Comparison of ENCODE assay signal across 1 cellular context in genomic region chr15:29064290-29064689, GRCh38.
TF ChIP-seq lines count a peak whose summit lies in the region.

No MANE protein-coding gene starts in this region.

TF ChIP-seq in GM23338, 12 proteins besides CTCF, POLR2A, EP300 and RAD21 (continued from another document):
- TF ChIP-seq, protein P1, sequence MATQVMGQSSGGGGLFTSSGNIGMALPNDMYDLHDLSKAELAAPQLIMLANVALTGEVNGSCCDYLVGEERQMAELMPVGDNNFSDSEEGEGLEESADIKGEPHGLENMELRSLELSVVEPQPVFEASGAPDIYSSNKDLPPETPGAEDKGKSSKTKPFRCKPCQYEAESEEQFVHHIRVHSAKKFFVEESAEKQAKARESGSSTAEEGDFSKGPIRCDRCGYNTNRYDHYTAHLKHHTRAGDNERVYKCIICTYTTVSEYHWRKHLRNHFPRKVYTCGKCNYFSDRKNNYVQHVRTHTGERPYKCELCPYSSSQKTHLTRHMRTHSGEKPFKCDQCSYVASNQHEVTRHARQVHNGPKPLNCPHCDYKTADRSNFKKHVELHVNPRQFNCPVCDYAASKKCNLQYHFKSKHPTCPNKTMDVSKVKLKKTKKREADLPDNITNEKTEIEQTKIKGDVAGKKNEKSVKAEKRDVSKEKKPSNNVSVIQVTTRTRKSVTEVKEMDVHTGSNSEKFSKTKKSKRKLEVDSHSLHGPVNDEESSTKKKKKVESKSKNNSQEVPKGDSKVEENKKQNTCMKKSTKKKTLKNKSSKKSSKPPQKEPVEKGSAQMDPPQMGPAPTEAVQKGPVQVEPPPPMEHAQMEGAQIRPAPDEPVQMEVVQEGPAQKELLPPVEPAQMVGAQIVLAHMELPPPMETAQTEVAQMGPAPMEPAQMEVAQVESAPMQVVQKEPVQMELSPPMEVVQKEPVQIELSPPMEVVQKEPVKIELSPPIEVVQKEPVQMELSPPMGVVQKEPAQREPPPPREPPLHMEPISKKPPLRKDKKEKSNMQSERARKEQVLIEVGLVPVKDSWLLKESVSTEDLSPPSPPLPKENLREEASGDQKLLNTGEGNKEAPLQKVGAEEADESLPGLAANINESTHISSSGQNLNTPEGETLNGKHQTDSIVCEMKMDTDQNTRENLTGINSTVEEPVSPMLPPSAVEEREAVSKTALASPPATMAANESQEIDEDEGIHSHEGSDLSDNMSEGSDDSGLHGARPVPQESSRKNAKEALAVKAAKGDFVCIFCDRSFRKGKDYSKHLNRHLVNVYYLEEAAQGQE (IDR thresholded peaks at IDR 0.05; ENCODE audit: unreplicated experiment): no peak
- no peak for TF ChIP-seq POLR2AphosphoS5 (IDR thresholded peaks at IDR 0.05; ENCODE audit: low read depth)
- no peak for TF ChIP-seq EZH2phosphoT487 (IDR thresholded peaks at IDR 0.05; ENCODE audit: unreplicated experiment)
- TF ChIP-seq, protein P2, sequence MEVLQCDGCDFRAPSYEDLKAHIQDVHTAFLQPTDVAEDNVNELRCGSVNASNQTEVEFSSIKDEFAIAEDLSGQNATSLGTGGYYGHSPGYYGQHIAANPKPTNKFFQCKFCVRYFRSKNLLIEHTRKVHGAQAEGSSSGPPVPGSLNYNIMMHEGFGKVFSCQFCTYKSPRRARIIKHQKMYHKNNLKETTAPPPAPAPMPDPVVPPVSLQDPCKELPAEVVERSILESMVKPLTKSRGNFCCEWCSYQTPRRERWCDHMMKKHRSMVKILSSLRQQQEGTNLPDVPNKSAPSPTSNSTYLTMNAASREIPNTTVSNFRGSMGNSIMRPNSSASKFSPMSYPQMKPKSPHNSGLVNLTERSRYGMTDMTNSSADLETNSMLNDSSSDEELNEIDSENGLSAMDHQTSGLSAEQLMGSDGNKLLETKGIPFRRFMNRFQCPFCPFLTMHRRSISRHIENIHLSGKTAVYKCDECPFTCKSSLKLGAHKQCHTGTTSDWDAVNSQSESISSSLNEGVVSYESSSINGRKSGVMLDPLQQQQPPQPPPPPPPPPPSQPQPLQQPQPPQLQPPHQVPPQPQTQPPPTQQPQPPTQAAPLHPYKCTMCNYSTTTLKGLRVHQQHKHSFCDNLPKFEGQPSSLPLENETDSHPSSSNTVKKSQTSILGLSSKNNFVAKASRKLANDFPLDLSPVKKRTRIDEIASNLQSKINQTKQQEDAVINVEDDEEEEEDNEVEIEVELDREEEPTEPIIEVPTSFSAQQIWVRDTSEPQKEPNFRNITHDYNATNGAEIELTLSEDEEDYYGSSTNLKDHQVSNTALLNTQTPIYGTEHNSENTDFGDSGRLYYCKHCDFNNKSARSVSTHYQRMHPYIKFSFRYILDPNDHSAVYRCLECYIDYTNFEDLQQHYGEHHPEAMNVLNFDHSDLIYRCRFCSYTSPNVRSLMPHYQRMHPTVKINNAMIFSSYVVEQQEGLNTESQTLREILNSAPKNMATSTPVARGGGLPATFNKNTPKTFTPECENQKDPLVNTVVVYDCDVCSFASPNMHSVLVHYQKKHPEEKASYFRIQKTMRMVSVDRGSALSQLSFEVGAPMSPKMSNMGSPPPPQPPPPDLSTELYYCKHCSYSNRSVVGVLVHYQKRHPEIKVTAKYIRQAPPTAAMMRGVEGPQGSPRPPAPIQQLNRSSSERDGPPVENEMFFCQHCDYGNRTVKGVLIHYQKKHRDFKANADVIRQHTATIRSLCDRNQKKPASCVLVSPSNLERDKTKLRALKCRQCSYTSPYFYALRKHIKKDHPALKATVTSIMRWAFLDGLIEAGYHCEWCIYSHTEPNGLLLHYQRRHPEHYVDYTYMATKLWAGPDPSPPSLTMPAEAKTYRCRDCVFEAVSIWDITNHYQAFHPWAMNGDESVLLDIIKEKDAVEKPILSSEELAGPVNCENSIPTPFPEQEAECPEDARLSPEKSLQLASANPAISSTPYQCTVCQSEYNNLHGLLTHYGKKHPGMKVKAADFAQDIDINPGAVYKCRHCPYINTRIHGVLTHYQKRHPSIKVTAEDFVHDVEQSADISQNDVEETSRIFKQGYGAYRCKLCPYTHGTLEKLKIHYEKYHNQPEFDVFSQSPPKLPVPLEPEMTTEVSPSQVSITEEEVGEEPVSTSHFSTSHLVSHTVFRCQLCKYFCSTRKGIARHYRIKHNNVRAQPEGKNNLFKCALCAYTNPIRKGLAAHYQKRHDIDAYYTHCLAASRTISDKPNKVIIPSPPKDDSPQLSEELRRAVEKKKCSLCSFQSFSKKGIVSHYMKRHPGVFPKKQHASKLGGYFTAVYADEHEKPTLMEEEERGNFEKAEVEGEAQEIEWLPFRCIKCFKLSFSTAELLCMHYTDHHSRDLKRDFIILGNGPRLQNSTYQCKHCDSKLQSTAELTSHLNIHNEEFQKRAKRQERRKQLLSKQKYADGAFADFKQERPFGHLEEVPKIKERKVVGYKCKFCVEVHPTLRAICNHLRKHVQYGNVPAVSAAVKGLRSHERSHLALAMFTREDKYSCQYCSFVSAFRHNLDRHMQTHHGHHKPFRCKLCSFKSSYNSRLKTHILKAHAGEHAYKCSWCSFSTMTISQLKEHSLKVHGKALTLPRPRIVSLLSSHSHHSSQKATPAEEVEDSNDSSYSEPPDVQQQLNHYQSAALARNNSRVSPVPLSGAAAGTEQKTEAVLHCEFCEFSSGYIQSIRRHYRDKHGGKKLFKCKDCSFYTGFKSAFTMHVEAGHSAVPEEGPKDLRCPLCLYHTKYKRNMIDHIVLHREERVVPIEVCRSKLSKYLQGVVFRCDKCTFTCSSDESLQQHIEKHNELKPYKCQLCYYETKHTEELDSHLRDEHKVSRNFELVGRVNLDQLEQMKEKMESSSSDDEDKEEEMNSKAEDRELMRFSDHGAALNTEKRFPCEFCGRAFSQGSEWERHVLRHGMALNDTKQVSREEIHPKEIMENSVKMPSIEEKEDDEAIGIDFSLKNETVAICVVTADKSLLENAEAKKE (CRISPR knock-in tag; IDR thresholded peaks at IDR 0.05): no peak
- TF ChIP-seq JUNB (IDR thresholded peaks at IDR 0.05; ENCODE audit: unreplicated experiment): no peak
- no peak for TF ChIP-seq NANOG (IDR thresholded peaks at IDR 0.05; ENCODE audit: borderline replicate concordance)
- TF ChIP-seq STAT1 (IDR thresholded peaks at IDR 0.05; ENCODE audit: unreplicated experiment): no peak
